8 cellular contexts compared by ENCODE assay signal in the genomic region with DNA sequence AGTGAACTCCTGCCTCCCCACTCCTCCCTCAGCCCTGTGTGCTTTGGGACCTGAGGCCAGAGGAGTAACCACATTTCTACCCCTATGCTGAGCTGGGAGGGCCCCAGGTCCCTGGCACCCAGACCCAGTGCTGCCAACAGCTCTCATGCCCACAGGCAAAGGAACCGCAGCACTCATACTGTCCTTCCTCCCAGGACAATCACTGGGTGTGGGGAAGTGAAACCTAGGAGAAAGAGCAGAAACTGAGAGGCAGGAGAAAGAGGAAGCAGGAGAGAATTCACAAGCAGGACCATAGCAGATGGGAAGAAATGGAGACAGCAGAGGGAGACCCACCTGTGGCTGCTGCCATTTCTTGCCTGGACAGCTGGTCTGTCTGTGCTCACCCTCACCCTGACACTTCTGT. TPM values are rescaled to one million over a fixed set of nuclear protein-coding genes. Genes with fewer than 3 reads are reported as not detected.
DNase-seq lines count a peak whose midpoint lies in the region; ATAC-seq and TF ChIP-seq lines count a peak whose summit lies in the region.

No MANE protein-coding gene starts in this region.

- peak; percentile 40 for DNase-seq in GM13977 (ENCODE audit: low spot score)
- peak; percentile 72 for DNase-seq in NB4 (ENCODE audit: low read depth)
- no peak for DNase-seq in chondrocyte (ENCODE audit: low spot score)
- DNase-seq in nephron progenitor cell: no peak
- DNase-seq in kidney tubule cell (ENCODE audit: low spot score): no peak
- no peak for DNase-seq in GM13976 (ENCODE audit: low spot score)

- no peak overlapping the region for H3K4me3 ChIP-seq in NB4 (ENCODE audit: low read depth, low read length)

- ATAC-seq in GM21381 (IDR thresholded peaks at IDR 0.05; ENCODE audit: unreplicated experiment): no peak
- no peak for ATAC-seq in GM21423 (IDR thresholded peaks at IDR 0.05; ENCODE audit: unreplicated experiment)

- peak overlapping the region; percentile 97 for H3K27ac Mint-ChIP-seq in chondrocyte (ENCODE audit: unreplicated experiment)
- peak overlapping the region; percentile 49 for H3K27ac Mint-ChIP-seq in nephron progenitor cell

- no peak for TF ChIP-seq POLR2A in NB4 (IDR thresholded peaks at IDR 0.05; ENCODE audit: extremely low read depth, insufficient read length)

- peaks cover 55% of the 10 kb centered on the region for H3K4me1 Mint-ChIP-seq in chondrocyte (ENCODE audit: low read depth)
- peaks cover 66% of the 10 kb centered on the region for H3K4me1 Mint-ChIP-seq in nephron progenitor cell

- in situ Hi-C loops in GM13977 (cut with MboI; ENCODE audit: low pct_unique_long_range_greater_than_20kb, low sequenced_read_pairs, unreplicated experiment): no loop called here
- in situ Hi-C loops in GM13976 (cut with MboI; ENCODE audit: low sequenced_read_pairs, unreplicated experiment): no loop called here

- H3K27me3 Mint-ChIP-seq in chondrocyte (ENCODE audit: low read depth) (no peaks in the 10 kb centered on the region), nephron progenitor cell (ENCODE audit: low read depth, poor library complexity) (peaks cover 4% of the 10 kb centered on the region)

- TF ChIP-seq CTCF in GM13977 (IDR thresholded peaks at IDR 0.05; ENCODE audit: extremely low read depth, insufficient read depth, missing control alignments) (no peak), NB4 (IDR thresholded peaks at IDR 0.05; ENCODE audit: low read depth, low read length) (no peak), chondrocyte (IDR thresholded peaks at IDR 0.05) (no peak), nephron progenitor cell (IDR thresholded peaks at IDR 0.05) (no peak), GM13976 (IDR thresholded peaks at IDR 0.05; ENCODE audit: borderline replicate concordance, control extremely low read depth, extremely low read depth, insufficient read depth, missing control alignments) (no peak)

- H3K9me3 Mint-ChIP-seq in chondrocyte (ENCODE audit: low read depth) (no peaks in the 10 kb centered on the region), nephron progenitor cell (no peaks in the 10 kb centered on the region)

- peaks cover 29% of the 10 kb centered on the region for H3K36me3 Mint-ChIP-seq in chondrocyte (ENCODE audit: low read depth)
- peaks cover 27% of the 10 kb centered on the region for H3K36me3 Mint-ChIP-seq in nephron progenitor cell (ENCODE audit: low read depth)

- H3K4me3 Mint-ChIP-seq in chondrocyte (ENCODE audit: unreplicated experiment): no peak overlapping the region
- H3K4me3 Mint-ChIP-seq in nephron progenitor cell: no peak overlapping the region

RNA-seq across cellular contexts. Expression of a gene that starts 18.8 kb away (rescaled TPM):
- total RNA-seq in chondrocyte: 21.8 to 33.2 TPM (median 25.5 TPM) in 3 replicates

RNA-seq across cellular contexts. Expression of a gene that starts 24.9 kb away (rescaled TPM):
- total RNA-seq in chondrocyte: 188 to 197 TPM (median 195 TPM) in 3 replicates

RNA-seq across cellular contexts. Expression of a gene that starts 35.1 kb away (rescaled TPM):
- 2.0 to 3.0 TPM (median 2.6 TPM) in 3 replicates for total RNA-seq in chondrocyte

RNA-seq across cellular contexts. Expression of a gene that starts 47.5 kb away (rescaled TPM):
- 4.8 to 6.8 TPM (median 5.4 TPM) in 3 replicates for total RNA-seq in chondrocyte

Comparison
In these comparisons a context has a peak if more than half of its experiments do, and no peak if none do; other contexts are left out.
1. DNase-seq: peak in GM13977 (single experiment) and NB4 (single experiment); none in chondrocyte (single experiment), nephron progenitor cell (single experiment), kidney tubule cell (single experiment) and GM13976 (single experiment).